ENCODE assay signal across 25 cellular contexts in genomic region chr21:19224090-19224489, GRCh38.
"Had no signal": no experiment of that assay in that cellular context is flagged by ENCODE, and none has a peak within 500 bp of the region (broad histone marks: within the 10 kb centered on the region; RNA-seq: fewer than 3 reads in every experiment).

No MANE protein-coding gene starts in this region.

- H3K27me3 ChIP-seq: stomach, suprapubic skin, testis, thyroid gland, tibial artery, tibial nerve, transverse colon, upper lobe of left lung, upper lobe of right lung, uterus, vagina had no signal

- H3K4me3 ChIP-seq: stomach, suprapubic skin, testis, thoracic aorta, thyroid gland, tibial artery, tibial nerve, transverse colon, upper lobe of left lung, upper lobe of right lung, uterus, vagina had no signal

- FAIRE-seq: urothelium cell line had no signal

- H3K4me1 ChIP-seq: stomach, suprapubic skin, testis, thyroid gland, tibial artery, tibial nerve, transverse colon, upper lobe of left lung, upper lobe of right lung, uterus, vagina had no signal

- H3K27ac ChIP-seq: stomach, suprapubic skin, testis, thoracic aorta, thyroid gland, tibial artery, tibial nerve, transverse colon, upper lobe of left lung, upper lobe of right lung, uterus, vagina had no signal

- H3K36me3 ChIP-seq: stomach, suprapubic skin, thoracic aorta, thyroid gland, tibial artery, tibial nerve, transverse colon, upper lobe of left lung, upper lobe of right lung, uterus, vagina had no signal

- DNase-seq: stimulated activated CD4-positive, alpha-beta T cell treated with anti-CD3 and anti-CD28 coated beads, Interleukin-2, amount 100 ng/mL, for 48 hours; stimulated activated CD4-positive, alpha-beta T cell treated with anti-CD3 and anti-CD28 coated beads, Interleukin-4, amount 100 ng/mL, for 1 hour; stimulated activated CD4-positive, alpha-beta T cell treated with anti-CD3 and anti-CD28 coated beads, Interleukin-4, amount 100 ng/mL, for 24 hours; stimulated activated CD4-positive, alpha-beta T cell treated with anti-CD3 and anti-CD28 coated beads, Interleukin-4, amount 100 ng/mL, for 4 hours; stimulated activated CD8-positive, alpha-beta memory T cell treated with anti-CD3 and anti-CD28 coated beads, Interleukin-4, amount 100 ng/mL, for 48 hours; stimulated activated naive B cell treated with anti-CD40 and anti-IgM and Interleukin-4, amounts not matched to agents 10 μg/mL and 1 μg/mL and 100 μg/mL, for 72 hours; stimulated activated naive CD4-positive, alpha-beta T cell; stimulated activated naive CD4-positive, alpha-beta T cell treated with Interleukin-2 at 50 U/mL for 16 hours; stimulated activated naive CD8-positive, alpha-beta T cell treated with anti-CD3 and anti-CD28 coated beads, Interleukin-15, amount 100 ng/mL, for 72 hours; stimulated activated naive CD8-positive, alpha-beta T cell treated with anti-CD3 and anti-CD28 coated beads, Interleukin-15, Interleukin-2, amounts not matched to agents 100 U/mL and 50 U/mL, for 24 hours; stomach; substantia nigra; testis; thyroid gland; tibial artery; transverse colon; trophoblast cell; upper lobe of left lung; upper lobe of right lung; uterus had no signal

- H3K9me3 ChIP-seq: stomach, suprapubic skin, testis, thoracic aorta, thyroid gland, tibial artery, transverse colon, upper lobe of left lung, upper lobe of right lung, uterus, vagina had no signal
